8 cellular contexts compared by ENCODE assay signal in genomic region chr1:206634365-206635079, GRCh38. TPM values are rescaled to one million over a fixed set of nuclear protein-coding genes. Genes with fewer than 3 reads are reported as not detected.
A peak's percentile ranks its signal among the peaks of the same experiment; 100 is the strongest.
DNase-seq lines count a peak whose midpoint lies in the region; ATAC-seq and TF ChIP-seq lines count a peak whose summit lies in the region.

No MANE protein-coding gene starts in this region.

- TF ChIP-seq CTCF in PC-3 (conservative IDR thresholded peaks at IDR 0.05; ENCODE audit: low read depth, low read length) (peak; percentile 99), esophagus muscularis mucosa (IDR thresholded peaks at IDR 0.05) (peak; percentile 80 to 90 (median 86))

- no peak for TF ChIP-seq POLR2A in esophagus muscularis mucosa (IDR thresholded peaks at IDR 0.05; ENCODE audit: low read depth)

- H3K9ac ChIP-seq in PC-3 (ENCODE audit: low read length), result peak overlapping the region; percentile 71

- H3K27me3 ChIP-seq in PC-3 (ENCODE audit: low read length) (no peaks in the 10 kb centered on the region), esophagus muscularis mucosa (no peaks in the 10 kb centered on the region), muscle layer of duodenum (ENCODE audit: low read depth, low read length) (no peaks in the 10 kb centered on the region)

- H3K4me2 ChIP-seq in PC-3 (ENCODE audit: low read length), result peak overlapping the region; percentile 89

- no peaks in the 10 kb centered on the region for H3F3A ChIP-seq in PC-3 (ENCODE audit: low read length, unreplicated experiment)

- no peaks in the 10 kb centered on the region for H3K9me2 ChIP-seq in PC-3 (replicated peaks; ENCODE audit: low read length)

- WGBS in esophagus muscularis mucosa, result 6% methylated on average over 25 of the region's 26 CpGs

- BruUV-seq in PC-3 (replicated peaks; lab: Mats Ljungman, UMichigan), result TSS peak; percentile 99

- CTCF ChIA-PET in PC-3 (lab: Charles Lee), result interaction anchor here (0.6 to 4.8 kb wide), 7 partner anchors 22 to 1273 kb away, joined by 3 to 71 read pairs (median 4); partner anchors contain the start of gene EIF2D

- DNase-seq in COR-L47 (lab: John Stamatoyannopoulos, UW) (peak; percentile 91), PC-3 (peak; percentile 100), activated T-helper 1 cell treated with Interleukin-2 at 50 U/mL for 16 hours (ENCODE audit: low read depth) (peak; percentile 49), esophagus muscularis mucosa (ENCODE audit: extremely low spot score) (peak; percentile 97)
- peak; percentile 37 for DNase-seq in Jurkat, Clone E6-1 (ENCODE audit: low read depth, low spot score)
- peak; percentile 46 to 59 for DNase-seq in stimulated activated CD8-positive, alpha-beta memory T cell treated with anti-CD3 and anti-CD28 coated beads, Interleukin-4, amount 100 ng/mL, for 4 hours (ENCODE audit: low read depth in 2 of 2, low spot score in 1 of 2)

- H3K36me3 ChIP-seq in PC-3 (ENCODE audit: low read depth, low read length), result no peaks in the 10 kb centered on the region
- H3K36me3 ChIP-seq in esophagus muscularis mucosa, result peaks cover 0 to 12% (median 3%) of the 10 kb centered on the region in 4 donors
- no peaks in the 10 kb centered on the region for H3K36me3 ChIP-seq in muscle layer of duodenum (ENCODE audit: control insufficient read depth in 1 of 2, insufficient read depth in 2 of 2, low read length in 2 of 2)

- H2AFZ ChIP-seq in PC-3 (ENCODE audit: low read length), result peak overlapping the region; percentile 95

- intact Hi-C loops in PC-3 (cut with micrococcal nuclease), result loop anchor here (1.0 to 10.0 kb wide), 9 partner anchors 22 to 420 kb away; partner anchors contain the start of genes EIF2D, MAPKAPK2, PFKFB2 and YOD1
- intact Hi-C loops in esophagus muscularis mucosa (cut with DNase I), result loop anchor here (2.0 to 10.0 kb wide), 4 partner anchors 30 to 278 kb away; no protein-coding TSS in a partner anchor

- no peaks in the 10 kb centered on the region for H4K20me1 ChIP-seq in PC-3 (ENCODE audit: low read length)

- H3K4me3 ChIP-seq in Jurkat, Clone E6-1 (ENCODE audit: low read length), result peak overlapping the region; percentile 71
- peak overlapping the region; percentile 85 for H3K4me3 ChIP-seq in PC-3 (ENCODE audit: low read length)
- peak overlapping the region; percentile 66 to 99 (median 86) for H3K4me3 ChIP-seq in esophagus muscularis mucosa
- H3K4me3 ChIP-seq in muscle layer of duodenum (ENCODE audit: low read depth in 1 of 2, low read length in 2 of 2), result peak overlapping the region; percentile 83 to 87

- TF ChIP-seq EP300 in esophagus muscularis mucosa (IDR thresholded peaks at IDR 0.05), result no peak

- H3K27ac ChIP-seq in PC-3 (ENCODE audit: low read length) (peak overlapping the region; percentile 54), esophagus muscularis mucosa (replicated peaks in 1 of 4) (peak overlapping the region; percentile 76 to 90 (median 86)), muscle layer of duodenum (ENCODE audit: low read length) (peak overlapping the region; percentile 85)

- ATAC-seq in PC-3 (peak; percentile 48), GM18861 (IDR thresholded peaks at IDR 0.05; ENCODE audit: unreplicated experiment) (no peak)

- no peaks in the 10 kb centered on the region for H3K9me3 ChIP-seq in PC-3 (ENCODE audit: low read length)
- no peaks in the 10 kb centered on the region for H3K9me3 ChIP-seq in esophagus muscularis mucosa
- no peaks in the 10 kb centered on the region for H3K9me3 ChIP-seq in muscle layer of duodenum (ENCODE audit: control insufficient read depth in 1 of 2, low read length in 2 of 2)

- H3K4me1 ChIP-seq in PC-3 (ENCODE audit: insufficient read depth, low read length) (peaks cover 21% of the 10 kb centered on the region), esophagus muscularis mucosa (peaks cover 20 to 50% (median 42%) of the 10 kb centered on the region in 4 donors), muscle layer of duodenum (ENCODE audit: control insufficient read depth in 1 of 2, insufficient read depth in 2 of 2, low read length in 2 of 2) (peaks cover 7 to 11% of the 10 kb centered on the region in 2 donors)

- POLR2A ChIA-PET in PC-3 (lab: Charles Lee; ENCODE audit: unreplicated experiment), result interaction anchor here (0.5 to 1.2 kb wide), 10 partner anchors 18 to 400 kb away, joined by 3 to 9 read pairs (median 4); partner anchors contain the start of genes C1orf116 and EIF2D

- H3K79me2 ChIP-seq in PC-3 (ENCODE audit: low read length), result 0 out of 2 replicates have a peak, but pooled peaks cover 3% of the 10 kb centered on the region

RNA-seq across cellular contexts. Expression of gene DYRK3, which starts 0.8 kb away (rescaled TPM):
- 12.4 TPM for polyA plus RNA-seq in Jurkat, Clone E6-1 (2012; ENCODE audit: insufficient read depth, insufficient read length)
- total RNA-seq in PC-3 (2014; rRNA removed) (12.1 and 14.1 TPM in 2 replicates), esophagus muscularis mucosa (10 to 100 TPM in 2 of 4 donors, 1 to 10 TPM in 2; 5.6 to 14.7 (median 9.0) TPM)

RNA-seq across cellular contexts. Expression of gene EIF2D, which starts 22.3 kb away (rescaled TPM):
- 66.3 TPM for polyA plus RNA-seq in Jurkat, Clone E6-1 (2012; ENCODE audit: insufficient read depth, insufficient read length)
- total RNA-seq in PC-3 (2014; rRNA removed) (107 and 110 TPM in 2 replicates), esophagus muscularis mucosa (10 to 100 TPM; 40.3 to 50.0 (median 47.9) TPM)

RNA-seq across cellular contexts. Expression of gene MAPKAPK2, which starts 50.2 kb away (rescaled TPM):
- 42.0 TPM for polyA plus RNA-seq in Jurkat, Clone E6-1 (2012; ENCODE audit: insufficient read depth, insufficient read length)
- 98.5 and 133 TPM in 2 replicates for total RNA-seq in PC-3 (2014; rRNA removed)
- 10 to 100 TPM; 37.8 to 70.1 (median 61.7) TPM for total RNA-seq in esophagus muscularis mucosa

Comparison
In these comparisons a context has a peak if more than half of its experiments do, and no peak if none do; other contexts are left out.
1. DNase-seq: peak in every context shown above with its lines; median percentile 100 in PC-3; 97 in esophagus muscularis mucosa; 91 in COR-L47; 52 in stimulated activated CD8-positive, alpha-beta memory T cell treated with anti-CD3 and anti-CD28 coated beads, Interleukin-4, amount 100 ng/mL, for 4 hours; 49 in activated T-helper 1 cell treated with Interleukin-2 at 50 U/mL for 16 hours; 37 in Jurkat, Clone E6-1.